In the genomic region with DNA sequence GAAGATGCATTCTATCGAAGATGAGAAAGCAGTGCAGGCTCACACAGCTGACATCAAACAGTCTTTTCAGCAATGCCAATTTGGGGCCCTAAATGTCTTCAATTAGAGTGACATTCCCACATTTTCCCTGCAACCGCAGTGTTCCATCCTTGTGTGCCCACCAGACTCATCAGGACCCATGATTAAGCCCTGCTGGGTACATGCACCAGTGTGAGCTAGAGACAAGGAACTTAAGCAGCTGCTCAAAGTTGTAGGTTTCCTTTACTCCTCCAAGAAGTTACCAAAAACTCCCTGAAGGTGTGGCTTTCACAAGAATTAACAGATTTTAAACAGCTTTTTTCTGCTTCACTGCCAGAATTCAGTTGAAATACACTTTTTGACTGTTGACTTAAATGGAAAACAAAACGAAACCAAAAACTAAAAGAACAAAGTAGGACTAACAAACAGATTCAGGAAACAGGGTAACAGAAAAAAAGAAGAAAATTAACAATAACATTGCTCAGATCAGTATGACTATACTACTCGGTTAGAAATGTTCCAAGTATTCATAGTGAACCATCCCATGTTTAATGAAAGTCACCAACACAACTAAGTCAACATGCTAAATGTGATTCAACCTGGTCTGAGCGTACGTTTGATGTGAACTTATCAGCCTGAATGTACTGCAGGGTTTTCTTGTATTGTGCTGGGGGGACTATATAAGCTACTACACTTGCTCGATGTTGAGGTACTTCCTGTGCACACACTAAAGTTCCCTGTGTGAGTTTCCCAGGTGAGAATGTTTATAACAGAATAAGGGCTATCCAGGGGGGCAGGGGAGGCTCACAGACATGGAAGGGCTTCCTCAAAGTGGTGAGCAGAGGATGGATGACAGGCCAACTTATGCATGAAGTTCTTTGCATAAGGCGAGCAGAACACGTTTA, we compare ENCODE assay signal across 1 cellular context.
TF ChIP-seq lines count a peak whose summit lies in the region.

No MANE protein-coding gene starts in this region.

TF ChIP-seq in GM23338, 12 proteins besides CTCF, POLR2A, EP300 and RAD21 (continued from another document):
- TF ChIP-seq ETS1 (IDR thresholded peaks at IDR 0.05) (no peak), JUNB (IDR thresholded peaks at IDR 0.05; ENCODE audit: unreplicated experiment) (no peak), EZH2 (IDR thresholded peaks at IDR 0.05; ENCODE audit: low read depth, unreplicated experiment) (no peak), NANOG (IDR thresholded peaks at IDR 0.05; ENCODE audit: borderline replicate concordance) (no peak), ZNF462 (CRISPR knock-in tag; IDR thresholded peaks at IDR 0.05) (no peak)
- TF ChIP-seq, protein P1, sequence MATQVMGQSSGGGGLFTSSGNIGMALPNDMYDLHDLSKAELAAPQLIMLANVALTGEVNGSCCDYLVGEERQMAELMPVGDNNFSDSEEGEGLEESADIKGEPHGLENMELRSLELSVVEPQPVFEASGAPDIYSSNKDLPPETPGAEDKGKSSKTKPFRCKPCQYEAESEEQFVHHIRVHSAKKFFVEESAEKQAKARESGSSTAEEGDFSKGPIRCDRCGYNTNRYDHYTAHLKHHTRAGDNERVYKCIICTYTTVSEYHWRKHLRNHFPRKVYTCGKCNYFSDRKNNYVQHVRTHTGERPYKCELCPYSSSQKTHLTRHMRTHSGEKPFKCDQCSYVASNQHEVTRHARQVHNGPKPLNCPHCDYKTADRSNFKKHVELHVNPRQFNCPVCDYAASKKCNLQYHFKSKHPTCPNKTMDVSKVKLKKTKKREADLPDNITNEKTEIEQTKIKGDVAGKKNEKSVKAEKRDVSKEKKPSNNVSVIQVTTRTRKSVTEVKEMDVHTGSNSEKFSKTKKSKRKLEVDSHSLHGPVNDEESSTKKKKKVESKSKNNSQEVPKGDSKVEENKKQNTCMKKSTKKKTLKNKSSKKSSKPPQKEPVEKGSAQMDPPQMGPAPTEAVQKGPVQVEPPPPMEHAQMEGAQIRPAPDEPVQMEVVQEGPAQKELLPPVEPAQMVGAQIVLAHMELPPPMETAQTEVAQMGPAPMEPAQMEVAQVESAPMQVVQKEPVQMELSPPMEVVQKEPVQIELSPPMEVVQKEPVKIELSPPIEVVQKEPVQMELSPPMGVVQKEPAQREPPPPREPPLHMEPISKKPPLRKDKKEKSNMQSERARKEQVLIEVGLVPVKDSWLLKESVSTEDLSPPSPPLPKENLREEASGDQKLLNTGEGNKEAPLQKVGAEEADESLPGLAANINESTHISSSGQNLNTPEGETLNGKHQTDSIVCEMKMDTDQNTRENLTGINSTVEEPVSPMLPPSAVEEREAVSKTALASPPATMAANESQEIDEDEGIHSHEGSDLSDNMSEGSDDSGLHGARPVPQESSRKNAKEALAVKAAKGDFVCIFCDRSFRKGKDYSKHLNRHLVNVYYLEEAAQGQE (IDR thresholded peaks at IDR 0.05; ENCODE audit: unreplicated experiment): no peak
